Comparison of ENCODE assay signal across 1 cellular context in genomic region chr17:82679586-82680465, GRCh38.
A peak's percentile ranks its signal among the peaks of the same experiment; 100 is the strongest.
TF ChIP-seq lines count a peak whose summit lies in the region.

No MANE protein-coding gene starts in this region.

TF ChIP-seq in HepG2, 621 proteins besides CTCF, POLR2A, EP300 and RAD21 (continued from another document and continues in another):
- no peak for TF ChIP-seq ZBTB34 (CRISPR knock-in tag; IDR thresholded peaks at IDR 0.05)
- no peak for TF ChIP-seq ZFP62 (CRISPR knock-in tag; IDR thresholded peaks at IDR 0.05)
- TF ChIP-seq SMAD9 (CRISPR knock-in tag; IDR thresholded peaks at IDR 0.05) = no peak
- TF ChIP-seq IKZF5 (CRISPR knock-in tag; IDR thresholded peaks at IDR 0.05) = no peak
- peak; percentile 80; the same call in 1 of the 2 replicates for TF ChIP-seq KLF12 (CRISPR knock-in tag; IDR thresholded peaks at IDR 0.05; ENCODE audit: borderline replicate concordance)
- no peak for TF ChIP-seq PRPF4 (IDR thresholded peaks at IDR 0.05; ENCODE audit: low read depth, low read length, poor library complexity, severe bottlenecking)
- no peak for TF ChIP-seq CC2D1A (CRISPR knock-in tag; IDR thresholded peaks at IDR 0.05)
- TF ChIP-seq PCBP1 (IDR thresholded peaks at IDR 0.05; ENCODE audit: borderline replicate concordance, low read depth, low read length) = 0 out of 2 replicates have a peak, but pooled peaks have one; percentile 31
- TF ChIP-seq CCDC6 (CRISPR knock-in tag; IDR thresholded peaks at IDR 0.05) = no peak
- TF ChIP-seq, protein P1, sequence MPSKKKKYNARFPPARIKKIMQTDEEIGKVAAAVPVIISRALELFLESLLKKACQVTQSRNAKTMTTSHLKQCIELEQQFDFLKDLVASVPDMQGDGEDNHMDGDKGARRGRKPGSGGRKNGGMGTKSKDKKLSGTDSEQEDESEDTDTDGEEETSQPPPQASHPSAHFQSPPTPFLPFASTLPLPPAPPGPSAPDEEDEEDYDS (CRISPR knock-in tag; IDR thresholded peaks at IDR 0.05) = no peak
- peak; percentile 38; the same call in 1 of the 2 replicates for TF ChIP-seq ZHX1 (CRISPR knock-in tag; IDR thresholded peaks at IDR 0.05; ENCODE audit: low read depth)
- TF ChIP-seq YY1 (IDR thresholded peaks at IDR 0.05; ENCODE audit: insufficient read depth, insufficient replicate concordance, low read depth, low read length) = no peak
- no peak for TF ChIP-seq MED8 (CRISPR knock-in tag; IDR thresholded peaks at IDR 0.05; ENCODE audit: insufficient replicate concordance)
- no peak for TF ChIP-seq ZBTB3 (CRISPR knock-in tag; IDR thresholded peaks at IDR 0.05; ENCODE audit: borderline replicate concordance, low read depth)
- TF ChIP-seq GTF3A (CRISPR knock-in tag; conservative IDR thresholded peaks at IDR 0.05) = no peak
- TF ChIP-seq ZNF484 (CRISPR knock-in tag; IDR thresholded peaks at IDR 0.05; ENCODE audit: borderline replicate concordance, low read depth) = no peak
- TF ChIP-seq TRAFD1 (CRISPR knock-in tag; IDR thresholded peaks at IDR 0.05; ENCODE audit: borderline replicate concordance) = no peak
- no peak for TF ChIP-seq ZNF580 (CRISPR knock-in tag; IDR thresholded peaks at IDR 0.05; ENCODE audit: borderline replicate concordance, low read depth)
- TF ChIP-seq, protein P2, sequence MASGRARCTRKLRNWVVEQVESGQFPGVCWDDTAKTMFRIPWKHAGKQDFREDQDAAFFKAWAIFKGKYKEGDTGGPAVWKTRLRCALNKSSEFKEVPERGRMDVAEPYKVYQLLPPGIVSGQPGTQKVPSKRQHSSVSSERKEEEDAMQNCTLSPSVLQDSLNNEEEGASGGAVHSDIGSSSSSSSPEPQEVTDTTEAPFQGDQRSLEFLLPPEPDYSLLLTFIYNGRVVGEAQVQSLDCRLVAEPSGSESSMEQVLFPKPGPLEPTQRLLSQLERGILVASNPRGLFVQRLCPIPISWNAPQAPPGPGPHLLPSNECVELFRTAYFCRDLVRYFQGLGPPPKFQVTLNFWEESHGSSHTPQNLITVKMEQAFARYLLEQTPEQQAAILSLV (CRISPR knock-in tag; IDR thresholded peaks at IDR 0.05; ENCODE audit: borderline replicate concordance) = 0 out of 2 replicates have a peak, but pooled peaks have one; percentile 14
- TF ChIP-seq ZNF556 (CRISPR knock-in tag; IDR thresholded peaks at IDR 0.05; ENCODE audit: borderline replicate concordance) = no peak
- TF ChIP-seq MYC (CRISPR knock-in tag; IDR thresholded peaks at IDR 0.05; ENCODE audit: borderline replicate concordance) = peak; percentile 42; the same call in 1 of the 2 replicates
- TF ChIP-seq AGO2 (optimal IDR thresholded peaks at IDR 0.05; ENCODE audit: low read depth, low read length) = no peak
- no peak for TF ChIP-seq ZNF546 (CRISPR knock-in tag; conservative IDR thresholded peaks at IDR 0.05)
- no peak for TF ChIP-seq NPAS2 (CRISPR knock-in tag; IDR thresholded peaks at IDR 0.05; ENCODE audit: borderline replicate concordance)
- TF ChIP-seq U2AF1 (optimal IDR thresholded peaks at IDR 0.05; ENCODE audit: low read depth, low read length) = no peak
- TF ChIP-seq ZNF891 (CRISPR knock-in tag; IDR thresholded peaks at IDR 0.05) = peak; percentile 79; the same call in 1 of the 2 replicates
- TF ChIP-seq ZBTB1 (CRISPR knock-in tag; IDR thresholded peaks at IDR 0.05; ENCODE audit: borderline replicate concordance) = no peak
- TF ChIP-seq ZNF687 (CRISPR knock-in tag; IDR thresholded peaks at IDR 0.05) = peak; percentile 70; the same call in 1 of the 2 replicates
- no peak for TF ChIP-seq GATA4 (IDR thresholded peaks at IDR 0.05; ENCODE audit: borderline replicate concordance, low read depth)
- TF ChIP-seq ZNF12 (CRISPR knock-in tag; IDR thresholded peaks at IDR 0.05) = no peak
- TF ChIP-seq ZFP82 (CRISPR knock-in tag; IDR thresholded peaks at IDR 0.05; ENCODE audit: borderline replicate concordance) = no peak
- no peak for TF ChIP-seq ZBTB46 (CRISPR knock-in tag; IDR thresholded peaks at IDR 0.05; ENCODE audit: borderline replicate concordance)
- TF ChIP-seq NCOR1 (IDR thresholded peaks at IDR 0.05; ENCODE audit: borderline replicate concordance, low read length) = no peak
- peak; percentile 30; the same call in 1 of the 2 replicates for TF ChIP-seq FOXA3 (CRISPR knock-in tag; IDR thresholded peaks at IDR 0.05)
- no peak for TF ChIP-seq NFIB (CRISPR knock-in tag; IDR thresholded peaks at IDR 0.05; ENCODE audit: borderline replicate concordance)
- 0 out of 2 replicates have a peak, but pooled peaks have one; percentile 35 for TF ChIP-seq ZMYM3 (CRISPR knock-in tag; IDR thresholded peaks at IDR 0.05)
- no peak for TF ChIP-seq ZNF570 (CRISPR knock-in tag; IDR thresholded peaks at IDR 0.05; ENCODE audit: borderline replicate concordance)
- 0 out of 2 replicates have a peak, but pooled peaks have one; percentile 26 for TF ChIP-seq ZNF572 (CRISPR knock-in tag; IDR thresholded peaks at IDR 0.05)
- TF ChIP-seq HNF4A (CRISPR knock-in tag; IDR thresholded peaks at IDR 0.05) = peak; percentile 16; the same call in 1 of the 2 replicates
- TF ChIP-seq SMARCC2 (IDR thresholded peaks at IDR 0.05) = no peak
- TF ChIP-seq RXRA (CRISPR knock-in tag; IDR thresholded peaks at IDR 0.05) = peak; percentile 20; the same call in 1 of the 2 replicates
- 0 out of 2 replicates have a peak, but pooled peaks have one; percentile 35 for TF ChIP-seq ZNF280B (CRISPR knock-in tag; IDR thresholded peaks at IDR 0.05; ENCODE audit: borderline replicate concordance)
- no peak for TF ChIP-seq PREB (CRISPR knock-in tag; IDR thresholded peaks at IDR 0.05)
